In genomic region chr14:30582376-30582775, GRCh38 we compare ENCODE assay signal across 16 cellular contexts. TPM values are rescaled to one million over a fixed set of nuclear protein-coding genes. Genes with fewer than 3 reads are reported as not detected.
A peak's percentile ranks its signal among the peaks of the same experiment; 100 is the strongest.
DNase-seq lines count a peak whose midpoint lies in the region; ATAC-seq, FAIRE-seq and TF ChIP-seq lines count a peak whose summit lies in the region.
"Had no signal": no experiment of that assay in that cellular context is flagged by ENCODE, and none has a peak within 500 bp of the region (broad histone marks: within the 10 kb centered on the region; RNA-seq: fewer than 3 reads in every experiment).

No MANE protein-coding gene starts in this region.

- TF ChIP-seq CTCF in HepG2 (CRISPR knock-in tag; IDR thresholded peaks at IDR 0.05) (no peak), right lobe of liver (IDR thresholded peaks at IDR 0.05) (no peak), GM12878 (IDR thresholded peaks at IDR 0.05 in 2 of 3, conservative IDR thresholded peaks at IDR 0.05 in 1 of 3; ENCODE audit: control insufficient read depth in 2 of 3, extremely low read depth in 1 of 3, insufficient read depth in 1 of 3, low read depth in 3 of 3, low read length in 3 of 3) (no peak)

- no peak overlapping the region for H2AFZ ChIP-seq in HepG2 (ENCODE audit: low read length)
- H2AFZ ChIP-seq in GM12878 (ENCODE audit: control insufficient read depth, low read depth, low read length) = no peak overlapping the region
- H2AFZ ChIP-seq: GM23338 had no signal

- no peak for ATAC-seq in HepG2
- ATAC-seq in right lobe of liver = no peak
- ATAC-seq in GM12878 = no peak
- no peak for ATAC-seq in GM21360 (IDR thresholded peaks at IDR 0.05; ENCODE audit: unreplicated experiment)
- ATAC-seq: GM23338 had no signal

- H3K79me2 ChIP-seq in HepG2 (ENCODE audit: insufficient read depth, low read length) (peaks cover 99% of the 10 kb centered on the region), GM12878 (ENCODE audit: control insufficient read depth, insufficient read depth, low read length) (peaks cover 49% of the 10 kb centered on the region)

- DNase-seq in HepG2 (ENCODE audit: low spot score) = no peak
- no peak for DNase-seq in right lobe of liver
- DNase-seq in HTR-8/SVneo (ENCODE audit: insufficient read length, low spot score) = no peak
- no peak for DNase-seq in GM12878 (ENCODE audit: low read depth, low spot score)
- no peak for DNase-seq in NOMO-1 treated with DMSO at 0.1 percent for 48 hours (lab: John Stamatoyannopoulos, UW; ENCODE audit: unreplicated experiment)
- DNase-seq: C1 segment of cervical spinal cord; Calu3; CD4-positive, alpha-beta memory T cell; COR-L47; DMS53; DMS79 treated with DMSO at 0.1 percent for 48 hours; GF-D8; H9 had no signal

- 100% methylated on average over 1 of the region's 1 CpG for WGBS in HepG2 (ENCODE audit: low lambda C conversion rate)
- WGBS in right lobe of liver (ENCODE audit: insufficient coverage, low coverage, low lambda C conversion rate, missing lambda C conversion rate) = 100% methylated on average over 1 of the region's 1 CpG
- 100% methylated on average over 1 of the region's 1 CpG for WGBS in GM12878 (ENCODE audit: insufficient coverage, insufficient replicate concordance, low lambda C conversion rate, missing lambda C conversion rate)

- CTCF ChIA-PET in HepG2 (lab: Yijun Ruan, JAX; ENCODE audit: low intra/inter-chr PET ratio, low total read pairs) = no interaction called here
- CTCF ChIA-PET in GM12878 (lab: Yijun Ruan, JAX) = interaction anchor here (1.0 to 1.7 kb wide), 2 partner anchors 17 to 29 kb away, joined by 4 to 7 read pairs; no protein-coding TSS in a partner anchor

- intact Hi-C loops in HepG2 (cut with micrococcal nuclease; ENCODE audit: unreplicated experiment) (no loop called here), right lobe of liver (cut with DNase I) (no loop called here), GM12878 (cut with micrococcal nuclease; ENCODE audit: unreplicated experiment) (no loop called here)

- H3K9me3 ChIP-seq in HepG2 (ENCODE audit: low read length) (peaks cover 13% of the 10 kb centered on the region; the same call in 1 of the 2 replicates), right lobe of liver (no peaks in the 10 kb centered on the region), GM12878 (replicated peaks; ENCODE audit: control insufficient read depth, insufficient read depth, low read length) (peaks cover 16% of the 10 kb centered on the region; the same call in 2 of the 3 replicates)

- H4K20me1 ChIP-seq in HepG2 (ENCODE audit: insufficient read depth, low read length) = peaks cover 4% of the 10 kb centered on the region; the same call in 1 of the 2 replicates
- H4K20me1 ChIP-seq in GM12878 (ENCODE audit: control insufficient read depth, insufficient read depth) = no peaks in the 10 kb centered on the region

- TF ChIP-seq POLR2A in HepG2 (IDR thresholded peaks at IDR 0.05; ENCODE audit: insufficient read depth in 1 of 2, low read depth in 2 of 2, low read length in 2 of 2) (no peak), right lobe of liver (IDR thresholded peaks at IDR 0.05) (no peak), GM12878 (IDR thresholded peaks at IDR 0.05; ENCODE audit: low read depth, low read length) (no peak)

- no peak overlapping the region for H3K27ac ChIP-seq in HepG2 (ENCODE audit: extremely low read length, insufficient read depth, low read length)
- no peak overlapping the region for H3K27ac ChIP-seq in right lobe of liver
- H3K27ac ChIP-seq in GM12878 (ENCODE audit: control insufficient read depth, insufficient read depth) = no peak overlapping the region

- H3K4me3 ChIP-seq in HepG2 (replicated peaks in 1 of 3; ENCODE audit: insufficient read depth in 1 of 3, low read depth in 2 of 3, low read length in 3 of 3) (no peak overlapping the region), right lobe of liver (no peak overlapping the region), GM12878 (no peak overlapping the region)
- H3K4me3 ChIP-seq: GM23338 had no signal

- TF ChIP-seq EP300 in HepG2 (IDR thresholded peaks at IDR 0.05; ENCODE audit: low read depth in 2 of 2, low read length in 2 of 2) (no peak), HepG2 (CRISPR knock-in tag; IDR thresholded peaks at IDR 0.05; ENCODE audit: borderline replicate concordance) (no peak), GM12878 (IDR thresholded peaks at IDR 0.05; ENCODE audit: borderline replicate concordance in 1 of 2, control insufficient read depth in 1 of 2, low read depth in 2 of 2, low read length in 2 of 2) (no peak)

- in situ Hi-C loops in HepG2 (cut with HindIII; ENCODE audit: extremely low pct_ligation_motif_present, low pct_unique_long_range_greater_than_20kb) = no loop called here
- in situ Hi-C loops in GM12878 (cut with MboI) = no loop called here

- H3K4me2 ChIP-seq in HepG2 (ENCODE audit: low read depth, low read length) (no peak overlapping the region), GM12878 (ENCODE audit: control insufficient read depth, insufficient read depth) (no peak overlapping the region)
- H3K4me2 ChIP-seq: GM23338 had no signal

- POLR2A ChIA-PET in HepG2 (lab: Yijun Ruan, JAX) = no interaction called here
- POLR2A ChIA-PET in GM12878 (lab: Charles Lee) = no interaction called here

- TF ChIP-seq RAD21 in HepG2 (CRISPR knock-in tag; IDR thresholded peaks at IDR 0.05) (no peak), GM12878 (IDR thresholded peaks at IDR 0.05; ENCODE audit: insufficient read depth, low read depth, low read length) (no peak)

- H3K4me1 ChIP-seq in HepG2 (ENCODE audit: insufficient read depth, low read length) (0 out of 2 replicates have a peak, but pooled peaks cover 3% of the 10 kb centered on the region), right lobe of liver (no peaks in the 10 kb centered on the region), GM12878 (ENCODE audit: control insufficient read depth, insufficient read depth, low read length) (no peaks in the 10 kb centered on the region)

- FAIRE-seq in HepG2 (lab: Jason Lieb, UNC) (no peak), HTR-8/SVneo (lab: Jason Lieb, UNC) (peak; percentile 89), GM12878 (lab: Jason Lieb, UNC) (no peak)
- FAIRE-seq: GM19239 had no signal

- SMC1A ChIA-PET in GM12878 (lab: Charles Lee; ENCODE audit: uncharacterized antibody, unreplicated experiment) = interaction anchor here (0.9 kb wide), 1 partner anchor 10 kb away, joined by 3 read pairs; no protein-coding TSS in a partner anchor

- RAD21 ChIA-PET in GM12878 (lab: Charles Lee; ENCODE audit: unreplicated experiment) = no interaction called here

- H3K9ac ChIP-seq in HepG2 (ENCODE audit: insufficient read depth, low read depth, low read length) = no peak overlapping the region
- no peak overlapping the region for H3K9ac ChIP-seq in GM12878 (ENCODE audit: control insufficient read depth, insufficient read depth, low read length)

- BruUV-seq in HepG2 (replicated peaks; lab: Mats Ljungman, UMichigan) (TSS peak; percentile 8), GM12878 (replicated peaks; lab: Mats Ljungman, UMichigan) (TSS peak; percentile 4)

- H3K36me3 ChIP-seq in HepG2 (replicated peaks in 1 of 2; ENCODE audit: control insufficient read depth in 1 of 2, insufficient read depth in 2 of 2, low read length in 2 of 2) = peaks cover 4 to 30% of the 10 kb centered on the region in 2 experiments; a peak in 3 of 5 replicates
- no peaks in the 10 kb centered on the region for H3K36me3 ChIP-seq in right lobe of liver
- peaks cover 3 to 5% of the 10 kb centered on the region in 2 experiments; a peak in 3 of 4 replicates for H3K36me3 ChIP-seq in GM12878 (ENCODE audit: control insufficient read depth in 2 of 2, insufficient read depth in 2 of 2, low read length in 1 of 2)

- H3K27me3 ChIP-seq in HepG2 (ENCODE audit: control insufficient read depth in 1 of 2, insufficient read depth in 2 of 2, low read length in 2 of 2) = no peaks in the 10 kb centered on the region
- H3K27me3 ChIP-seq in right lobe of liver = no peaks in the 10 kb centered on the region
- H3K27me3 ChIP-seq in GM12878 (replicated peaks in 1 of 2; ENCODE audit: control insufficient read depth in 2 of 2, insufficient read depth in 2 of 2, low read length in 1 of 2) = no peaks in the 10 kb centered on the region

RNA-seq across cellular contexts. Expression of gene G2E3, which starts 23.4 kb away (rescaled TPM):
- total RNA-seq in HepG2 (2016; rRNA removed; fragmentation: Illumina TruSeq; extraction: Trizol) (63.0 and 90.7 TPM in 2 replicates), right lobe of liver (1 to 10 TPM; 3.0 to 6.4 (median 4.7) TPM), GM12878 (2014; rRNA removed) (11.9 and 15.0 TPM in 2 replicates), GM12878 (2014; rRNA removed; fragmentation: Illumina TruSeq; extraction: Trizol) (19.7 and 20.4 TPM in 2 replicates), GM12878 (2021) (20.1 and 22.6 TPM in 2 replicates)
- total RNA-seq in HepG2 (2016; cell fraction: cytosol; rRNA removed; fragmentation: Illumina TruSeq; extraction: Trizol; ENCODE audit: low read depth) = 20.1 and 20.7 TPM in 2 replicates
- total RNA-seq in HepG2 (2016; cell fraction: insoluble cytoplasmic fraction; rRNA removed; fragmentation: Illumina TruSeq; extraction: Trizol) = 61.4 and 87.9 TPM in 2 replicates
- total RNA-seq in HepG2 (2016; cell fraction: membrane; rRNA removed; fragmentation: Illumina TruSeq; extraction: Trizol) = 27.9 and 35.1 TPM in 2 replicates
- 81.7 and 85.9 TPM in 2 replicates for total RNA-seq in HepG2 (2016; cell fraction: nucleus; rRNA removed; fragmentation: Illumina TruSeq; extraction: Trizol)
- polyA plus RNA-seq in HepG2 (2011; rRNA removed) (13.8 and 22.8 TPM in 2 replicates), GM12878 (2011; rRNA removed) (24.2 and 43.6 TPM in 2 replicates), GM12878 (2014; fragmentation: Illumina TruSeq; extraction: Trizol) (16.1 and 19.3 TPM in 2 replicates), GM12878 (2014; fragmentation: Nextera tagmentation; extraction: Ambion mirVana) (10 to 100 TPM; 15.0 to 38.0 TPM), GM12878 (2014; rRNA removed) (8.8 and 10.0 TPM in 2 replicates), GM12878 (2016; fragmentation: Nextera tagmentation; extraction: Ambion mirVana) (10 to 100 TPM; 22.7 to 29.6 TPM)
- polyA plus RNA-seq in HepG2 (2011; cell fraction: cytosol; rRNA removed) = 5.6 and 8.4 TPM in 2 replicates
- 11.7 and 14.1 TPM in 2 replicates for polyA plus RNA-seq in HepG2 (2011; cell fraction: nucleus; rRNA removed)
- 22.9 and 29.9 TPM in 2 replicates for polyA plus RNA-seq in HepG2 (2012)
- 2.5 and 2.9 TPM in 2 replicates for polyA plus RNA-seq in HepG2 (2016; cell fraction: cytosol; fragmentation: Illumina TruSeq; extraction: Trizol; ENCODE audit: low read depth)
- polyA plus RNA-seq in HepG2 (2016; cell fraction: insoluble cytoplasmic fraction; fragmentation: Illumina TruSeq; extraction: Trizol; ENCODE audit: low read depth) = 40.8 and 45.8 TPM in 2 replicates
- polyA plus RNA-seq in HepG2 (2016; cell fraction: membrane; fragmentation: Illumina TruSeq; extraction: Trizol; ENCODE audit: low read depth) = 5.2 and 7.8 TPM in 2 replicates
- polyA plus RNA-seq in HepG2 (2016; cell fraction: nucleus; fragmentation: Illumina TruSeq; extraction: Trizol; ENCODE audit: insufficient read depth, low read depth) = 71.9 and 74.2 TPM in 2 replicates
- 8.9 and 9.2 TPM in 2 replicates for polyA minus RNA-seq in HepG2 (2011; rRNA and poly(A)+ RNA removed; ENCODE audit: low replicate concordance)
- 31.6 and 36.1 TPM in 2 replicates for polyA minus RNA-seq in HepG2 (2011; cell fraction: cytosol; rRNA and poly(A)+ RNA removed)
- 92.2 and 121 TPM in 2 replicates for polyA minus RNA-seq in HepG2 (2011; cell fraction: nucleus; rRNA and poly(A)+ RNA removed)
- total RNA-seq in GM12878 (2013; cell fraction: nucleolus; rRNA removed) = 82.2 and 99.3 TPM in 2 replicates
- polyA plus RNA-seq in GM12878 (2011; ENCODE audit: low read depth) = 2.9 TPM
- polyA plus RNA-seq in GM12878 (2011; cell fraction: cytosol; rRNA removed) = 5.2 and 7.4 TPM in 2 replicates
- polyA plus RNA-seq in GM12878 (2011; cell fraction: nucleus; rRNA removed) = 15.5 and 18.5 TPM in 2 replicates
- polyA plus RNA-seq in GM12878 (2012) = 5.1 and 8.2 TPM in 2 replicates
- polyA minus RNA-seq in GM12878 (2011; rRNA and poly(A)+ RNA removed) = 13.8 and 20.5 TPM in 2 replicates
- polyA minus RNA-seq in GM12878 (2011; cell fraction: cytosol; rRNA and poly(A)+ RNA removed) = 9.2 and 11.6 TPM in 2 replicates
- 18.5 and 31.0 TPM in 2 replicates for polyA minus RNA-seq in GM12878 (2011; cell fraction: nucleus; rRNA and poly(A)+ RNA removed)

RNA-seq across cellular contexts. Expression of gene SCFD1, which starts 39.7 kb away (rescaled TPM):
- 256 and 318 TPM in 2 replicates for total RNA-seq in HepG2 (2016; rRNA removed; fragmentation: Illumina TruSeq; extraction: Trizol)
- 183 and 191 TPM in 2 replicates for total RNA-seq in HepG2 (2016; cell fraction: cytosol; rRNA removed; fragmentation: Illumina TruSeq; extraction: Trizol; ENCODE audit: low read depth)
- total RNA-seq in HepG2 (2016; cell fraction: insoluble cytoplasmic fraction; rRNA removed; fragmentation: Illumina TruSeq; extraction: Trizol) = 264 and 346 TPM in 2 replicates
- total RNA-seq in HepG2 (2016; cell fraction: membrane; rRNA removed; fragmentation: Illumina TruSeq; extraction: Trizol) = 220 and 248 TPM in 2 replicates
- total RNA-seq in HepG2 (2016; cell fraction: nucleus; rRNA removed; fragmentation: Illumina TruSeq; extraction: Trizol) = 294 and 317 TPM in 2 replicates
- polyA plus RNA-seq in HepG2 (2011; rRNA removed) = 178 and 235 TPM in 2 replicates
- 51.8 and 79.2 TPM in 2 replicates for polyA plus RNA-seq in HepG2 (2011; cell fraction: cytosol; rRNA removed)
- polyA plus RNA-seq in HepG2 (2011; cell fraction: nucleus; rRNA removed) = 111 and 127 TPM in 2 replicates
- 114 and 153 TPM in 2 replicates for polyA plus RNA-seq in HepG2 (2012)
- polyA plus RNA-seq in HepG2 (2016; cell fraction: cytosol; fragmentation: Illumina TruSeq; extraction: Trizol; ENCODE audit: low read depth) = 135 and 148 TPM in 2 replicates
- polyA plus RNA-seq in HepG2 (2016; cell fraction: insoluble cytoplasmic fraction; fragmentation: Illumina TruSeq; extraction: Trizol; ENCODE audit: low read depth) = 293 and 325 TPM in 2 replicates
- 190 and 203 TPM in 2 replicates for polyA plus RNA-seq in HepG2 (2016; cell fraction: membrane; fragmentation: Illumina TruSeq; extraction: Trizol; ENCODE audit: low read depth)
- polyA plus RNA-seq in HepG2 (2016; cell fraction: nucleus; fragmentation: Illumina TruSeq; extraction: Trizol; ENCODE audit: insufficient read depth, low read depth) = 291 and 292 TPM in 2 replicates
- polyA minus RNA-seq in HepG2 (2011; rRNA and poly(A)+ RNA removed; ENCODE audit: low replicate concordance) = 24.4 and 68.1 TPM in 2 replicates
- 92.9 and 94.7 TPM in 2 replicates for polyA minus RNA-seq in HepG2 (2011; cell fraction: cytosol; rRNA and poly(A)+ RNA removed)
- 849 and 949 TPM in 2 replicates for polyA minus RNA-seq in HepG2 (2011; cell fraction: nucleus; rRNA and poly(A)+ RNA removed)
- 10 to 100 TPM; 26.5 to 44.6 (median 34.8) TPM for total RNA-seq in right lobe of liver
- total RNA-seq in GM12878 (2013; cell fraction: nucleolus; rRNA removed) = 313 and 317 TPM in 2 replicates
- total RNA-seq in GM12878 (2014; rRNA removed) = 65.7 and 84.8 TPM in 2 replicates
- 98.4 and 99.9 TPM in 2 replicates for total RNA-seq in GM12878 (2014; rRNA removed; fragmentation: Illumina TruSeq; extraction: Trizol)
- total RNA-seq in GM12878 (2021) = 57.5 and 62.4 TPM in 2 replicates
- 32.8 TPM for polyA plus RNA-seq in GM12878 (2011; ENCODE audit: low read depth)
- polyA plus RNA-seq in GM12878 (2011; rRNA removed) = 94.1 and 129 TPM in 2 replicates
- polyA plus RNA-seq in GM12878 (2011; cell fraction: cytosol; rRNA removed) = 22.7 and 27.8 TPM in 2 replicates
- polyA plus RNA-seq in GM12878 (2011; cell fraction: nucleus; rRNA removed) = 43.0 and 49.1 TPM in 2 replicates
- 54.0 and 67.3 TPM in 2 replicates for polyA plus RNA-seq in GM12878 (2012)
- polyA plus RNA-seq in GM12878 (2014; fragmentation: Illumina TruSeq; extraction: Trizol) = 75.7 and 95.7 TPM in 2 replicates
- polyA plus RNA-seq in GM12878 (2014; fragmentation: Nextera tagmentation; extraction: Ambion mirVana) = 10 to 100 TPM; 72.5 to 89.2 TPM
- 61.5 and 62.8 TPM in 2 replicates for polyA plus RNA-seq in GM12878 (2014; rRNA removed)
- polyA plus RNA-seq in GM12878 (2016; fragmentation: Nextera tagmentation; extraction: Ambion mirVana) = 10 to 100 TPM; 96.1 to 97.6 TPM
- 48.3 and 88.1 TPM in 2 replicates for polyA minus RNA-seq in GM12878 (2011; rRNA and poly(A)+ RNA removed)
- polyA minus RNA-seq in GM12878 (2011; cell fraction: cytosol; rRNA and poly(A)+ RNA removed) = 16.4 and 19.9 TPM in 2 replicates
- 85.0 and 117 TPM in 2 replicates for polyA minus RNA-seq in GM12878 (2011; cell fraction: nucleus; rRNA and poly(A)+ RNA removed)
